ENCODE assay signal across 8 cellular contexts in the genomic region with DNA sequence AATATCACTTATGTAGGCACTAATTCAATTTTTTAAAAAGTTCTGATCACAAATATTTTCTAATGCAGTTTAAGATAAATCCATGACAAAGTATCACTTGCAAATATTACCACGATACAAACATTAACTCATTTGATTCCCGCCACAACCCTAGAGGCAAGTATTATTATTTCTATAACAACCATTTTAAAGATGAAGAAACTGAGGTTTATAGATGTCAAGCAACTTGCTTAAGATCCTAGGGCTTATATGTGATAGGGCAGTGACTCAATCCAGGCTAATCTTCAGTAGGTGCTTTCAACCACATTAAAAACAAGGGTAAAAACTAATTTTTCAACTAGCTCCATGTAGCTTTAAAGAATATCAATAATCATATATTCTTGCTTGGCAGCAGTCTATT. TPM values are rescaled to one million over a fixed set of nuclear protein-coding genes. Genes with fewer than 3 reads are reported as not detected.
DNase-seq lines count a peak whose midpoint lies in the region; ATAC-seq and TF ChIP-seq lines count a peak whose summit lies in the region.

No MANE protein-coding gene starts in this region.

- no peaks in the 10 kb centered on the region for H3K9me3 ChIP-seq in right atrium auricular region
- H3K9me3 ChIP-seq in left lung, result no peaks in the 10 kb centered on the region
- no peaks in the 10 kb centered on the region for H3K9me3 ChIP-seq in uterus

- H3K27me3 Mint-ChIP-seq in activated naive CD8-positive, alpha-beta T cell treated with anti-CD3 and anti-CD28 coated beads, Interleukin-2, amount 50 U/mL, for 24 hours, result no peaks in the 10 kb centered on the region

- H3K27ac Mint-ChIP-seq in activated naive CD8-positive, alpha-beta T cell treated with anti-CD3 and anti-CD28 coated beads, Interleukin-2, amount 50 U/mL, for 24 hours, result no peak overlapping the region

- ATAC-seq in Right ventricle myocardium inferior (no peak), left lung (no peak)
- ATAC-seq in activated naive CD8-positive, alpha-beta T cell treated with anti-CD3 and anti-CD28 coated beads, Interleukin-2, amount 50 U/mL, for 24 hours, result no peak

- H3K36me3 ChIP-seq in right atrium auricular region (peaks cover 8% of the 10 kb centered on the region), left lung (peaks cover 0 to 11% of the 10 kb centered on the region in 2 donors), uterus (no peaks in the 10 kb centered on the region)

- H3K36me3 Mint-ChIP-seq in activated naive CD8-positive, alpha-beta T cell treated with anti-CD3 and anti-CD28 coated beads, Interleukin-2, amount 50 U/mL, for 24 hours (ENCODE audit: low read depth), result peaks cover 16% of the 10 kb centered on the region

- no peak for TF ChIP-seq POLR2A in uterus (IDR thresholded peaks at IDR 0.05)

- no peaks in the 10 kb centered on the region for H3K9me3 Mint-ChIP-seq in activated naive CD8-positive, alpha-beta T cell treated with anti-CD3 and anti-CD28 coated beads, Interleukin-2, amount 50 U/mL, for 24 hours

- H3K27me3 ChIP-seq in right atrium auricular region (no peaks in the 10 kb centered on the region), left lung (no peaks in the 10 kb centered on the region), uterus (no peaks in the 10 kb centered on the region)

- H3K4me3 Mint-ChIP-seq in activated naive CD8-positive, alpha-beta T cell treated with anti-CD3 and anti-CD28 coated beads, Interleukin-2, amount 50 U/mL, for 24 hours, result peak overlapping the region; percentile 93

- no peak for DNase-seq in right atrium auricular region (ENCODE audit: low spot score)
- DNase-seq in Right ventricle myocardium inferior (ENCODE audit: missing footprints), result no peak
- no peak for DNase-seq in activated naive CD8-positive, alpha-beta T cell treated with anti-CD3 and anti-CD28 coated beads, Interleukin-2, amount 50 U/mL, for 24 hours
- DNase-seq in left lung, result no peak
- DNase-seq in uterus, result no peak
- DNase-seq in glomerular visceral epithelial cell (ENCODE audit: extremely low spot score), result no peak
- DNase-seq in NCI-H2227 (lab: John Stamatoyannopoulos, UW; ENCODE audit: unreplicated experiment), result no peak
- DNase-seq in SHP77 treated with DMSO at 0.1 percent for 48 hours (lab: John Stamatoyannopoulos, UW), result no peak

- H3K4me1 ChIP-seq in right atrium auricular region, result peaks cover 0 to 19% of the 10 kb centered on the region in 2 donors
- peaks cover 0 to 36% of the 10 kb centered on the region in 2 donors for H3K4me1 ChIP-seq in left lung
- no peaks in the 10 kb centered on the region for H3K4me1 ChIP-seq in uterus

- peaks cover 27% of the 10 kb centered on the region for H3K4me1 Mint-ChIP-seq in activated naive CD8-positive, alpha-beta T cell treated with anti-CD3 and anti-CD28 coated beads, Interleukin-2, amount 50 U/mL, for 24 hours

- TF ChIP-seq CTCF in right atrium auricular region (IDR thresholded peaks at IDR 0.05), result no peak
- no peak for TF ChIP-seq CTCF in left lung (IDR thresholded peaks at IDR 0.05)
- no peak for TF ChIP-seq CTCF in uterus (IDR thresholded peaks at IDR 0.05)

- intact Hi-C loops in Right ventricle myocardium inferior (cut with DNase I), result no loop called here
- intact Hi-C loops in left lung (cut with DNase I), result no loop called here
- intact Hi-C loops in uterus (cut with DNase I; ENCODE audit: low total_unique reads), result no loop called here

- H3K4me3 ChIP-seq in right atrium auricular region (peak overlapping the region; percentile 91 to 99), left lung (peak overlapping the region; percentile 94 to 98), uterus (peak overlapping the region; percentile 76 to 96)

- H3K27ac ChIP-seq in right atrium auricular region (peak overlapping the region; percentile 95 to 99), left lung (no peak overlapping the region), uterus (peak overlapping the region in 1 of 2 donors; percentile 96)

RNA-seq across cellular contexts. Expression of gene DYNC1LI1, which starts 1.7 kb away (rescaled TPM):
- total RNA-seq in right atrium auricular region, result 10 to 100 TPM; 36.6 to 39.7 TPM
- 53.6 TPM for total RNA-seq in Right ventricle myocardium inferior
- 10 to 100 TPM; 32.6 to 38.1 TPM for total RNA-seq in left lung
- total RNA-seq in uterus, result 10 to 100 TPM in 3 of 4 donors, 1 to 10 TPM in 1; 9.5 to 65.9 (median 41.0) TPM

Comparison
In these comparisons a context has a peak if more than half of its experiments do, and no peak if none do; other contexts are left out.
1. H3K27ac ChIP-seq: peak in right atrium auricular region (2 of 2); none in left lung (0 of 2).
2. Peak in every context shown above with its lines, with median percentiles within 50 percentile points of each other: H3K4me3 ChIP-seq.